ENCODE assay signal across 8 cellular contexts in genomic region chr17:77088455-77089117, GRCh38. TPM values are rescaled to one million over a fixed set of nuclear protein-coding genes. Genes with fewer than 3 reads are reported as not detected.
DNase-seq lines count a peak whose midpoint lies in the region; TF ChIP-seq lines count a peak whose summit lies in the region.

No MANE protein-coding gene starts in this region.

- TF ChIP-seq POLR2A in Raji (IDR thresholded peaks at IDR 0.05; ENCODE audit: insufficient read depth, low read depth, low read length) (peak; percentile 89), stomach (IDR thresholded peaks at IDR 0.05) (peak in 1 of 4 donors; percentile 14)

- H3K23me2 ChIP-seq in H9 (ENCODE audit: insufficient read length, low read depth, low read length, poor library complexity, severe bottlenecking): peaks cover 5% of the 10 kb centered on the region

- H3K27ac ChIP-seq in H9 (ENCODE audit: insufficient read length, low read depth, low read length) (no peak overlapping the region), stomach (peak overlapping the region; percentile 84 to 95 (median 91))

- no peak overlapping the region for H3T11ph ChIP-seq in H9 (ENCODE audit: low read length)

- H3K14ac ChIP-seq in H9 (ENCODE audit: insufficient read depth, low read length): peak overlapping the region; percentile 85; the same call in 1 of the 2 replicates

- H3K4ac ChIP-seq in H9 (ENCODE audit: low read depth, low read length): peak overlapping the region; percentile 43; the same call in 1 of the 2 replicates

- DNase-seq in GDM1 (lab: John Stamatoyannopoulos, UW) (peak; percentile 89), H9 (peak; percentile 98), M059J (ENCODE audit: low read depth) (peak; percentile 95), activated gamma-delta T cell (lab: John Stamatoyannopoulos, UW) (peak; percentile 66), foreskin fibroblast (peak; percentile 97 to 99), neural crest cell (ENCODE audit: low read depth, low spot score) (peak; percentile 95), stomach (peak; percentile 90)

- TF ChIP-seq CTCF in H9 (conservative IDR thresholded peaks at IDR 0.05) (peak; percentile 88), foreskin fibroblast (IDR thresholded peaks at IDR 0.05; ENCODE audit: low read depth, low read length) (peak; percentile 42), neural crest cell (conservative IDR thresholded peaks at IDR 0.05) (peak; percentile 83), stomach (IDR thresholded peaks at IDR 0.05) (peak in 5 of 7 experiments; percentile 50 to 73 (median 68))

- H2BK12ac ChIP-seq in H9 (ENCODE audit: insufficient read length, low read depth, low read length): no peak overlapping the region

- no peak overlapping the region for H4K8ac ChIP-seq in H9 (replicated peaks; ENCODE audit: insufficient read length, low read depth, low read length)

- 0 out of 2 replicates have a peak, but pooled peaks cover 2% of the 10 kb centered on the region for H3K4me1 ChIP-seq in H9 (ENCODE audit: insufficient read depth, low read length)
- H3K4me1 ChIP-seq in stomach: peaks cover 37 to 57% (median 41%) of the 10 kb centered on the region in 4 donors

- no peak overlapping the region for H2AFZ ChIP-seq in H9 (ENCODE audit: low read length)

- intact Hi-C loops in stomach (cut with DNase I; ENCODE audit: low total_unique reads): no loop called here

- no peak overlapping the region for H2BK15ac ChIP-seq in H9 (ENCODE audit: low read depth, low read length)

- no peak overlapping the region for H3K56ac ChIP-seq in H9 (ENCODE audit: insufficient read length, low read depth, low read length)

- H2BK20ac ChIP-seq in H9 (ENCODE audit: low read depth, low read length, poor library complexity, severe bottlenecking): no peak overlapping the region

- no CpG with 5 or more reads among the region's 40 CpGs for WGBS in H9 (ENCODE audit: extremely low coverage, insufficient read length, low lambda C conversion rate)
- 0 to 1% (median 0%) methylated on average over 13 to 40 of the region's 40 CpGs for WGBS in stomach, 5 donors

- peaks cover 22 to 49% (median 47%) of the 10 kb centered on the region in 3 experiments; a peak in 6 of 7 replicates for H3K36me3 Mint-ChIP-seq in H9 (ENCODE audit: insufficient read depth in 1 of 3, low read depth in 3 of 3)
- H3K36me3 Mint-ChIP-seq in neural crest cell (ENCODE audit: low read depth): peaks cover 9% of the 10 kb centered on the region

- peak overlapping the region; percentile 80 for H3K18ac ChIP-seq in H9 (ENCODE audit: insufficient read length, low read depth, low read length)

- H3K23ac ChIP-seq in H9 (ENCODE audit: insufficient read length, low read depth, low read length): no peak overlapping the region

- no peaks in the 10 kb centered on the region for H3K9me3 Mint-ChIP-seq in H9
- H3K9me3 Mint-ChIP-seq in neural crest cell: peaks cover 3% of the 10 kb centered on the region

- TF ChIP-seq EP300 in stomach (IDR thresholded peaks at IDR 0.05): peak; percentile 2

- no peaks in the 10 kb centered on the region for H3K9me3 ChIP-seq in H9 (ENCODE audit: control insufficient read depth, low read depth, low read length)
- H3K9me3 ChIP-seq in stomach: no peaks in the 10 kb centered on the region

- no peaks in the 10 kb centered on the region for H3K79me1 ChIP-seq in H9 (ENCODE audit: insufficient read depth, low read depth, low read length, poor library complexity, severe bottlenecking)

- H2AK5ac ChIP-seq in H9 (ENCODE audit: insufficient read length, low read length): no peak overlapping the region

- H3K4me2 ChIP-seq in H9 (ENCODE audit: insufficient read depth, insufficient read length, low read length): peak overlapping the region; percentile 98

- H4K20me1 ChIP-seq in H9 (ENCODE audit: control insufficient read depth, insufficient read depth, insufficient read length): peaks cover 3% of the 10 kb centered on the region

- peak overlapping the region; percentile 95 for H3K9ac ChIP-seq in H9 (ENCODE audit: extremely low read depth, insufficient read length, low read length)

- no peaks in the 10 kb centered on the region for H3K27me3 ChIP-seq in H9 (ENCODE audit: insufficient read depth, low read length)
- H3K27me3 ChIP-seq in stomach: peaks cover 0 to 4% (median 0%) of the 10 kb centered on the region in 3 donors

- H3K27me3 Mint-ChIP-seq in H9 (ENCODE audit: low read depth) (no peaks in the 10 kb centered on the region; the same call in 1 of the 2 replicates), neural crest cell (ENCODE audit: low read depth) (no peaks in the 10 kb centered on the region)

- peaks cover 12 to 28% of the 10 kb centered on the region in 2 experiments for H3K4me1 Mint-ChIP-seq in H9
- peaks cover 40% of the 10 kb centered on the region for H3K4me1 Mint-ChIP-seq in neural crest cell

- no peaks in the 10 kb centered on the region for H3K79me2 ChIP-seq in H9 (ENCODE audit: insufficient read depth, low read length)

- peak overlapping the region; percentile 92 to 93 for H3K4me3 Mint-ChIP-seq in H9
- H3K4me3 Mint-ChIP-seq in neural crest cell: peak overlapping the region; percentile 95

- H3K27ac Mint-ChIP-seq in H9 (peak overlapping the region; percentile 91 to 98 (median 97)), neural crest cell (ENCODE audit: unreplicated experiment) (peak overlapping the region; percentile 98)

- H3K4me3 ChIP-seq in foreskin fibroblast (ENCODE audit: low read depth in 1 of 2, low read length in 2 of 2) (peak overlapping the region; percentile 84 to 94), stomach (peak overlapping the region; percentile 63 to 83 (median 72))

- H4K91ac ChIP-seq in H9 (ENCODE audit: insufficient read length, low read depth, low read length): no peak overlapping the region

- H4K5ac ChIP-seq in H9 (ENCODE audit: insufficient read length, low read depth, low read length): no peak overlapping the region

- H2BK5ac ChIP-seq in H9 (ENCODE audit: insufficient read length, low read length): no peak overlapping the region

- no peak overlapping the region for H2BK120ac ChIP-seq in H9 (ENCODE audit: low read depth, low read length, poor library complexity, severe bottlenecking)

- H3K36me3 ChIP-seq in stomach: peaks cover 32 to 38% (median 36%) of the 10 kb centered on the region in 4 donors

RNA-seq across cellular contexts. Expression of gene SEC14L1, which starts 52.2 kb away (rescaled TPM):
- total RNA-seq in H9 (2021): 58.6 and 62.1 TPM in 2 replicates
- 29.2 and 49.4 TPM in 2 replicates for total RNA-seq in M059J (2014; rRNA removed; shearing (Covaris generic))
- total RNA-seq in neural crest cell: 108 TPM in 2 replicates
- 100 to 1,000 TPM in 1 of 5 donors, 10 to 100 TPM in 3, 1 to 10 TPM in 1; 3.2 to 106 (median 60.1) TPM for total RNA-seq in stomach
- polyA plus RNA-seq in stomach: 10 to 100 TPM; 17.0 to 39.5 (median 30.2) TPM
